Comparison of ENCODE assay signal across 1 cellular context in the genomic region with DNA sequence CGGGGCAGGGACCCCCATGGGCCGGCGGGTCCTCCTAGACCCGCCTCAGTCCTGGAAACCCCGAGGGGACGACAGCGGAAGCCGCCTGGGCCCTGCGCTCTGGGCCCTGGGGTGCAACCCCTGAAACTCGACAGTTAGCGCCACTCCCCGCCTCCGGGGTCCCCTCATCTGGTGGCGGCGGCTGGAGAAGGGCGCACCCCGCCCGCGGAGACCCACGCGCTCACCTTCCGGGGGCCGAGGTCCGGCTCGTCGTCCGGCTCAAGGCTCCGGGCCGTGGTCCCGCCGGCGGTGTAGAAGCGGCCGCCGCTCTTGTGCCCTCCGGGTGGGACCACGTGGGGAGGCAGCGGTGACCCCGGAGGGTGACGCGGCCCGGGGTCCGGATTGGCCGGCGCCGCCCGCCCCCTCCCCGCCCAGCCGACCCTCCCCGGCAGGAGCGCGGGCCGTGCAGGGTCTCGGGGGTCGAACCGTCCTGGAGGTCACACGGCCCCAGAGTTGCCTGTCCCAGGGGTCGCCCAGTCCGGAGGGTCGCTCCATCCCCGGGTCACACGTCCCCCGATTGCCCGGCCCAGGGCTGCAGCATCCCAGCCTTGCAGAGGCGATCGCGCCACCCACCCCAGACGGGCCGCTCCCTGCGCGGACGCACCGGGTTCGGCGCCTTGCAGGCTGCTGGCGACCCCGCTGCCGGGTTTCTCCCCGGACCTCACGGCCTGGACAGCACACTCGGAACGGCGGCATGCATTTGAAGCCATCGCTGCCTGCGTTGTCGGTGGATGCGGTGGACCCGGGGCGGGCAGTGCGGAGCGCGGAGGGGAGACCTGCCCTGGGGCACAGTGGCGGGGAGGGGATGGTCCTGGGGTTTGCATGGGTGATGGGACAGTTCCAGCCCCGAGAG.
TF ChIP-seq lines count a peak whose summit lies in the region.

No MANE protein-coding gene starts in this region.

TF ChIP-seq in WTC11, 78 proteins besides CTCF, POLR2A, EP300 and RAD21 (continued from another document):
- TF ChIP-seq, protein P1, sequence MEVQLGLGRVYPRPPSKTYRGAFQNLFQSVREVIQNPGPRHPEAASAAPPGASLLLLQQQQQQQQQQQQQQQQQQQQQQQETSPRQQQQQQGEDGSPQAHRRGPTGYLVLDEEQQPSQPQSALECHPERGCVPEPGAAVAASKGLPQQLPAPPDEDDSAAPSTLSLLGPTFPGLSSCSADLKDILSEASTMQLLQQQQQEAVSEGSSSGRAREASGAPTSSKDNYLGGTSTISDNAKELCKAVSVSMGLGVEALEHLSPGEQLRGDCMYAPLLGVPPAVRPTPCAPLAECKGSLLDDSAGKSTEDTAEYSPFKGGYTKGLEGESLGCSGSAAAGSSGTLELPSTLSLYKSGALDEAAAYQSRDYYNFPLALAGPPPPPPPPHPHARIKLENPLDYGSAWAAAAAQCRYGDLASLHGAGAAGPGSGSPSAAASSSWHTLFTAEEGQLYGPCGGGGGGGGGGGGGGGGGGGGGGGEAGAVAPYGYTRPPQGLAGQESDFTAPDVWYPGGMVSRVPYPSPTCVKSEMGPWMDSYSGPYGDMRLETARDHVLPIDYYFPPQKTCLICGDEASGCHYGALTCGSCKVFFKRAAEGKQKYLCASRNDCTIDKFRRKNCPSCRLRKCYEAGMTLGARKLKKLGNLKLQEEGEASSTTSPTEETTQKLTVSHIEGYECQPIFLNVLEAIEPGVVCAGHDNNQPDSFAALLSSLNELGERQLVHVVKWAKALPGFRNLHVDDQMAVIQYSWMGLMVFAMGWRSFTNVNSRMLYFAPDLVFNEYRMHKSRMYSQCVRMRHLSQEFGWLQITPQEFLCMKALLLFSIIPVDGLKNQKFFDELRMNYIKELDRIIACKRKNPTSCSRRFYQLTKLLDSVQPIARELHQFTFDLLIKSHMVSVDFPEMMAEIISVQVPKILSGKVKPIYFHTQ (CRISPR knock-in tag; IDR thresholded peaks at IDR 0.05), result no peak
- TF ChIP-seq MYBL2 (CRISPR knock-in tag; IDR thresholded peaks at IDR 0.05) (no peak), CBFB (CRISPR knock-in tag; IDR thresholded peaks at IDR 0.05; ENCODE audit: low read depth) (no peak), FOXK1 (CRISPR knock-in tag; IDR thresholded peaks at IDR 0.05) (no peak), ESRRA (CRISPR knock-in tag; IDR thresholded peaks at IDR 0.05; ENCODE audit: borderline replicate concordance) (no peak), ZNF263 (CRISPR knock-in tag; IDR thresholded peaks at IDR 0.05; ENCODE audit: low read depth) (no peak)
- TF ChIP-seq, protein P2, sequence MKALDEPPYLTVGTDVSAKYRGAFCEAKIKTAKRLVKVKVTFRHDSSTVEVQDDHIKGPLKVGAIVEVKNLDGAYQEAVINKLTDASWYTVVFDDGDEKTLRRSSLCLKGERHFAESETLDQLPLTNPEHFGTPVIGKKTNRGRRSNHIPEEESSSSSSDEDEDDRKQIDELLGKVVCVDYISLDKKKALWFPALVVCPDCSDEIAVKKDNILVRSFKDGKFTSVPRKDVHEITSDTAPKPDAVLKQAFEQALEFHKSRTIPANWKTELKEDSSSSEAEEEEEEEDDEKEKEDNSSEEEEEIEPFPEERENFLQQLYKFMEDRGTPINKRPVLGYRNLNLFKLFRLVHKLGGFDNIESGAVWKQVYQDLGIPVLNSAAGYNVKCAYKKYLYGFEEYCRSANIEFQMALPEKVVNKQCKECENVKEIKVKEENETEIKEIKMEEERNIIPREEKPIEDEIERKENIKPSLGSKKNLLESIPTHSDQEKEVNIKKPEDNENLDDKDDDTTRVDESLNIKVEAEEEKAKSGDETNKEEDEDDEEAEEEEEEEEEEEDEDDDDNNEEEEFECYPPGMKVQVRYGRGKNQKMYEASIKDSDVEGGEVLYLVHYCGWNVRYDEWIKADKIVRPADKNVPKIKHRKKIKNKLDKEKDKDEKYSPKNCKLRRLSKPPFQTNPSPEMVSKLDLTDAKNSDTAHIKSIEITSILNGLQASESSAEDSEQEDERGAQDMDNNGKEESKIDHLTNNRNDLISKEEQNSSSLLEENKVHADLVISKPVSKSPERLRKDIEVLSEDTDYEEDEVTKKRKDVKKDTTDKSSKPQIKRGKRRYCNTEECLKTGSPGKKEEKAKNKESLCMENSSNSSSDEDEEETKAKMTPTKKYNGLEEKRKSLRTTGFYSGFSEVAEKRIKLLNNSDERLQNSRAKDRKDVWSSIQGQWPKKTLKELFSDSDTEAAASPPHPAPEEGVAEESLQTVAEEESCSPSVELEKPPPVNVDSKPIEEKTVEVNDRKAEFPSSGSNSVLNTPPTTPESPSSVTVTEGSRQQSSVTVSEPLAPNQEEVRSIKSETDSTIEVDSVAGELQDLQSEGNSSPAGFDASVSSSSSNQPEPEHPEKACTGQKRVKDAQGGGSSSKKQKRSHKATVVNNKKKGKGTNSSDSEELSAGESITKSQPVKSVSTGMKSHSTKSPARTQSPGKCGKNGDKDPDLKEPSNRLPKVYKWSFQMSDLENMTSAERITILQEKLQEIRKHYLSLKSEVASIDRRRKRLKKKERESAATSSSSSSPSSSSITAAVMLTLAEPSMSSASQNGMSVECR (CRISPR knock-in tag; IDR thresholded peaks at IDR 0.05; ENCODE audit: borderline replicate concordance), result no peak
TF ChIP-seq in WTC11: peak in this region for 2.
